ENCODE assay signal across 8 cellular contexts in the genomic region with DNA sequence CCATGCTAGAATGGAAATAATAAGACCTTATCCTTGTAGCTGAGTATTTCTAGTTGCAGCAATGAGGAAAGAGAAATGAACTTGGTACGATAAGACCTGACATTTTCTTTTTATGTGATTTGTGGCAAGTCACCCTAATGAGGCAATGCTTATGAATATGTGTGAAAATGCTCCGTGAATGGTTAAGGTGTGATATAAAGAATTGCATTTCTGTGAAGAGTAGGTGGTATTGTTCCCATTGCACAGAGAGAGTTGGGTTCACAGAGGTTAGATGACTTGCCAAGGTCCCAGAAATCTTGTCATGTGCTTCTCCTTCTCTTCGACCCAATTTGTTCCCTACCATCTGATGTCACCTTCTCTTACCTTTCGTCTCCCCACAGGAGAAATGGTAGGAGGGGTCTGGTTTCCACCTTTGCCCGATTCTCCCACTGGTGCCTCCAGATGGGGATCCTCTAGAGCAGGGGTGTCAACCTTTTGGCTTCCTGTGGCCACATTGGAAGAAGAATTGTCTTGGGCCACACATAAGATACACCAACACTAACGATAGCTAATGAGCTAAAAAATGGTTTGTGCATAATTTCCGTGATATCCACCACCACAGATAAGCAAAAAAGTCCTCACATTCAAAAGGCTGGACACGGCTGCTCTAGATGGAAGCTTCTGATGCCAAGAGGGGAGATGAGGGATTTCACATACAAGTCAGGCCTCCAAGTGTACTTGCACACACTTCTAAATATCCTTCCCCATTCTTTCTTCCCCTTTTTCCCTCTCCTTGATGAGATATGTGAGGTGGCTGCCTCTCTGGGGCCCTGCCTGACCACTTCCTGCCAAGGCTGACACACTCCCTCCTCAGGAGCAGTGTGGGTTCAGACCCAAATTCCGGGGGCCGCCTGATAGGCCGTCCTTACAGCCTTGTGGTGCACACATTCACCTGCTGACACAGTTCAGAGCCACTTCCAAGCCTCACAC.
DNase-seq lines count a peak whose midpoint lies in the region; ATAC-seq and TF ChIP-seq lines count a peak whose summit lies in the region.

No MANE protein-coding gene starts in this region.

- H3K27ac Mint-ChIP-seq in activated naive CD8-positive, alpha-beta T cell treated with anti-CD3 and anti-CD28 coated beads for 36 hours, result peak overlapping the region; percentile 81
- H3K27ac Mint-ChIP-seq in stimulated activated naive B cell treated with anti-CD40 and anti-IgM and Interleukin-4, amounts not matched to agents 10 μg/mL and 1 μg/mL and 100 μg/mL, for 72 hours, result peak overlapping the region; percentile 65
- H3K27ac Mint-ChIP-seq in type B pancreatic cell, result no peak overlapping the region

- TF ChIP-seq CTCF in type B pancreatic cell (conservative IDR thresholded peaks at IDR 0.05), result no peak

- H3K4me3 Mint-ChIP-seq in activated naive CD8-positive, alpha-beta T cell treated with anti-CD3 and anti-CD28 coated beads for 36 hours, result no peak overlapping the region
- H3K4me3 Mint-ChIP-seq in stimulated activated naive B cell treated with anti-CD40 and anti-IgM and Interleukin-4, amounts not matched to agents 10 μg/mL and 1 μg/mL and 100 μg/mL, for 72 hours, result peak overlapping the region; percentile 34 to 46
- H3K4me3 Mint-ChIP-seq in type B pancreatic cell, result no peak overlapping the region

- H3K36me3 Mint-ChIP-seq in activated naive CD8-positive, alpha-beta T cell treated with anti-CD3 and anti-CD28 coated beads for 36 hours, result peaks cover 18% of the 10 kb centered on the region
- peaks cover 65 to 86% of the 10 kb centered on the region in 2 donors for H3K36me3 Mint-ChIP-seq in stimulated activated naive B cell treated with anti-CD40 and anti-IgM and Interleukin-4, amounts not matched to agents 10 μg/mL and 1 μg/mL and 100 μg/mL, for 72 hours
- H3K36me3 Mint-ChIP-seq in type B pancreatic cell, result no peaks in the 10 kb centered on the region

- H3K4me1 Mint-ChIP-seq in activated naive CD8-positive, alpha-beta T cell treated with anti-CD3 and anti-CD28 coated beads for 36 hours, result peaks cover 28% of the 10 kb centered on the region
- peaks cover 53 to 73% of the 10 kb centered on the region in 2 donors for H3K4me1 Mint-ChIP-seq in stimulated activated naive B cell treated with anti-CD40 and anti-IgM and Interleukin-4, amounts not matched to agents 10 μg/mL and 1 μg/mL and 100 μg/mL, for 72 hours
- peaks cover 14% of the 10 kb centered on the region for H3K4me1 Mint-ChIP-seq in type B pancreatic cell (ENCODE audit: unreplicated experiment)

- no peaks in the 10 kb centered on the region for H3K9me3 Mint-ChIP-seq in activated naive CD8-positive, alpha-beta T cell treated with anti-CD3 and anti-CD28 coated beads for 36 hours
- no peaks in the 10 kb centered on the region for H3K9me3 Mint-ChIP-seq in stimulated activated naive B cell treated with anti-CD40 and anti-IgM and Interleukin-4, amounts not matched to agents 10 μg/mL and 1 μg/mL and 100 μg/mL, for 72 hours
- no peaks in the 10 kb centered on the region for H3K9me3 Mint-ChIP-seq in type B pancreatic cell

- H3K27me3 Mint-ChIP-seq in activated naive CD8-positive, alpha-beta T cell treated with anti-CD3 and anti-CD28 coated beads for 36 hours, result no peaks in the 10 kb centered on the region
- no peaks in the 10 kb centered on the region for H3K27me3 Mint-ChIP-seq in stimulated activated naive B cell treated with anti-CD40 and anti-IgM and Interleukin-4, amounts not matched to agents 10 μg/mL and 1 μg/mL and 100 μg/mL, for 72 hours
- peaks cover 8% of the 10 kb centered on the region for H3K27me3 Mint-ChIP-seq in type B pancreatic cell

- DNase-seq in Daoy (ENCODE audit: low read depth) (peak; percentile 63), NOMO-1 treated with DMSO at 0.1 percent for 48 hours (lab: John Stamatoyannopoulos, UW; ENCODE audit: unreplicated experiment) (peak; percentile 95), NCI-H748 (lab: John Stamatoyannopoulos, UW; ENCODE audit: unreplicated experiment) (no peak), type B pancreatic cell (ENCODE audit: extremely low spot score, unreplicated experiment) (no peak)
- peak; percentile 68 for DNase-seq in activated naive CD8-positive, alpha-beta T cell treated with anti-CD3 and anti-CD28 coated beads for 36 hours
- DNase-seq in stimulated activated naive B cell treated with anti-CD40 and anti-IgM and Interleukin-4, amounts not matched to agents 10 μg/mL and 1 μg/mL and 100 μg/mL, for 72 hours, result peak; percentile 53
- no peak for DNase-seq in effector CD8-positive, alpha-beta T cell (lab: John Stamatoyannopoulos, UW)

- peak; percentile 59 for ATAC-seq in GM21576 (IDR thresholded peaks at IDR 0.05; ENCODE audit: unreplicated experiment)
- ATAC-seq in stimulated activated naive B cell treated with anti-CD40 and anti-IgM and Interleukin-4, amounts not matched to agents 10 μg/mL and 1 μg/mL and 100 μg/mL, for 72 hours (replicated peaks), result peak; percentile 63 to 64

Comparison
In these comparisons a context has a peak if more than half of its experiments do, and no peak if none do; other contexts are left out.
1. DNase-seq: peak in Daoy (single experiment), NOMO-1 treated with DMSO at 0.1 percent for 48 hours (single experiment), activated naive CD8-positive, alpha-beta T cell treated with anti-CD3 and anti-CD28 coated beads for 36 hours (single experiment) and stimulated activated naive B cell treated with anti-CD40 and anti-IgM and Interleukin-4, amounts not matched to agents 10 μg/mL and 1 μg/mL and 100 μg/mL, for 72 hours (single experiment); none in NCI-H748 (single experiment), effector CD8-positive, alpha-beta T cell (single experiment) and type B pancreatic cell (single experiment).
2. H3K4me3 Mint-ChIP-seq: peak in stimulated activated naive B cell treated with anti-CD40 and anti-IgM and Interleukin-4, amounts not matched to agents 10 μg/mL and 1 μg/mL and 100 μg/mL, for 72 hours (2 of 2); none in activated naive CD8-positive, alpha-beta T cell treated with anti-CD3 and anti-CD28 coated beads for 36 hours (single experiment) and type B pancreatic cell (single experiment).